In the genomic region with DNA sequence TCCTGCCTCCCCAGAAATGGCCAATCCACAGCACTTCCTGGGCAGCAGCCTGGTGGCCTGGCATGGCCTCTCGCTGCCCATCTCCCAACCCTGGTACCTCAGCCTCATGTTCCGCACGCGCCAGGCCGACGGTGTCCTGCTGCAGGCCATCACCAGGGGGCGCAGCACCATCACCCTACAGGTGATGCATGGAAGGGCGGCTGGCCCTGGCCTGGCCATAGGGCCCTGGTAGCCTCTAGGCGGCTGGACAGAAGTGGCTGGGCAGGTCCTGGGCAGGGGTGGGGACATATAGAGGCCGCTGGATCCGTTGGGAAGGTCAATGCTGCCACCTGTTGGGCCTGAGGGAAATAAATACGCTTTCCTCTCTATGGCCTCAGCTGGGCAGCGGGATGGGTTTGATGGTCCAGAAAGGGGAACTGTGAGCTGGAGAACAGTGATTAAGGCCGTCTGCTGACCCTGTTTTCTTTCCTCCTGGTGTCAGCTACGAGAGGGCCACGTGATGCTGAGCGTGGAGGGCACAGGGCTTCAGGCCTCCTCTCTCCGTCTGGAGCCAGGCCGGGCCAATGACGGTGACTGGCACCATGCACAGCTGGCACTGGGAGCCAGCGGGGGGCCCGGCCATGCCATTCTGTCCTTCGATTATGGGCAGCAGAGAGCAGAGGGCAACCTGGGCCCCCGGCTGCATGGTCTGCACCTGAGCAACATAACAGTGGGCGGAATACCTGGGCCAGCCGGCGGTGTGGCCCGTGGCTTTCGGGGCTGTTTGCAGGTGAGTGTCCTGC, we compare ENCODE assay signal across 8 cellular contexts. TPM values are rescaled to one million over a fixed set of nuclear protein-coding genes. Genes with fewer than 3 reads are reported as not detected.
DNase-seq lines count a peak whose midpoint lies in the region; ATAC-seq and TF ChIP-seq lines count a peak whose summit lies in the region.

No MANE protein-coding gene starts in this region.

- peak; percentile 97 for TF ChIP-seq CTCF in HEK293 (tag by site-specific recombination; IDR thresholded peaks at IDR 0.05)
- peak in 1 of 3 donors; percentile 97 for TF ChIP-seq CTCF in lower leg skin (IDR thresholded peaks at IDR 0.05)

- CTCF ChIA-PET in HEK293 (lab: Yijun Ruan, JAX), result interaction anchor here (0.6 to 4.5 kb wide), 19 partner anchors 9 to 227 kb away, joined by 3 to 42 read pairs (median 3); a partner anchor contains a TSS

- peaks cover 0 to 91% of the 10 kb centered on the region in 2 experiments; a peak in 1 of 3 replicates for H3K36me3 ChIP-seq in HEK293 (ENCODE audit: control insufficient read depth in 2 of 2, insufficient read depth in 1 of 2, low read length in 2 of 2)

- no peaks in the 10 kb centered on the region for H3K9me3 ChIP-seq in HEK293 (ENCODE audit: control insufficient read depth, insufficient read depth, low read depth, low read length)

- intact Hi-C loops in lower leg skin (cut with DNase I; ENCODE audit: low total_unique reads), result loop anchor here (5.0 kb wide), 1 partner anchor 139 kb away; no protein-coding TSS in a partner anchor

- POLR2A ChIA-PET in HEK293 (lab: Yijun Ruan, JAX), result no interaction called here

- peak; percentile 95 for DNase-seq in ELR (ENCODE audit: low read depth)
- peak; percentile 55 for DNase-seq in NCI-H226
- peak; percentile 88 to 90 for DNase-seq in activated CD4-positive, alpha-beta T cell treated with anti-CD3 and anti-CD28 coated beads, Interleukin-2, amount 50 U/mL, for 48 hours
- DNase-seq in dermis blood vessel endothelial cell, result peak; percentile 96
- peak; percentile 73 to 96 for DNase-seq in lower leg skin (ENCODE audit: low spot score in 2 of 2)
- DNase-seq in stimulated activated CD8-positive, alpha-beta memory T cell treated with anti-CD3 and anti-CD28 coated beads, Interleukin-12 subunit alpha, Interleukin-12 subunit beta, amount 100 ng/mL, for 1 hour (ENCODE audit: low read depth), result peak; percentile 55

- no peak overlapping the region for H3K27ac ChIP-seq in HEK293 (ENCODE audit: extremely low read depth, low read depth, low read length)

- H3K4me3 ChIP-seq in HEK293 (ENCODE audit: low read depth, low read length) (no peak overlapping the region), lower leg skin (ENCODE audit: low read depth, poor library complexity, severe bottlenecking) (no peak overlapping the region)

- WGBS in lower leg skin, 2 donors, result 43 to 46% methylated on average over 24 of the region's 29 CpGs

- no peak for ATAC-seq in GM21786 (IDR thresholded peaks at IDR 0.05; ENCODE audit: unreplicated experiment)

- TF ChIP-seq POLR2A in lower leg skin (IDR thresholded peaks at IDR 0.05), result no peak

- H3K4me1 ChIP-seq in HEK293 (ENCODE audit: control insufficient read depth, insufficient read depth, low read length), result no peaks in the 10 kb centered on the region

TF ChIP-seq in HEK293, 187 proteins besides CTCF, POLR2A, EP300 and RAD21 (continues in another document):
- TF ChIP-seq ZBTB20 (tag by site-specific recombination; IDR thresholded peaks at IDR 0.05), result no peak
- no peak for TF ChIP-seq RBAK (tag by site-specific recombination; IDR thresholded peaks at IDR 0.05)
- 0 out of 2 replicates have a peak, but pooled peaks have one; percentile 39 for TF ChIP-seq ZNF501 (tag by site-specific recombination; IDR thresholded peaks at IDR 0.05)
- TF ChIP-seq, protein P1, sequence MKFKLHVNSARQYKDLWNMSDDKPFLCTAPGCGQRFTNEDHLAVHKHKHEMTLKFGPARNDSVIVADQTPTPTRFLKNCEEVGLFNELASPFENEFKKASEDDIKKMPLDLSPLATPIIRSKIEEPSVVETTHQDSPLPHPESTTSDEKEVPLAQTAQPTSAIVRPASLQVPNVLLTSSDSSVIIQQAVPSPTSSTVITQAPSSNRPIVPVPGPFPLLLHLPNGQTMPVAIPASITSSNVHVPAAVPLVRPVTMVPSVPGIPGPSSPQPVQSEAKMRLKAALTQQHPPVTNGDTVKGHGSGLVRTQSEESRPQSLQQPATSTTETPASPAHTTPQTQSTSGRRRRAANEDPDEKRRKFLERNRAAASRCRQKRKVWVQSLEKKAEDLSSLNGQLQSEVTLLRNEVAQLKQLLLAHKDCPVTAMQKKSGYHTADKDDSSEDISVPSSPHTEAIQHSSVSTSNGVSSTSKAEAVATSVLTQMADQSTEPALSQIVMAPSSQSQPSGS (tag by site-specific recombination; IDR thresholded peaks at IDR 0.05; ENCODE audit: low read depth), result no peak
- TF ChIP-seq, protein P2, sequence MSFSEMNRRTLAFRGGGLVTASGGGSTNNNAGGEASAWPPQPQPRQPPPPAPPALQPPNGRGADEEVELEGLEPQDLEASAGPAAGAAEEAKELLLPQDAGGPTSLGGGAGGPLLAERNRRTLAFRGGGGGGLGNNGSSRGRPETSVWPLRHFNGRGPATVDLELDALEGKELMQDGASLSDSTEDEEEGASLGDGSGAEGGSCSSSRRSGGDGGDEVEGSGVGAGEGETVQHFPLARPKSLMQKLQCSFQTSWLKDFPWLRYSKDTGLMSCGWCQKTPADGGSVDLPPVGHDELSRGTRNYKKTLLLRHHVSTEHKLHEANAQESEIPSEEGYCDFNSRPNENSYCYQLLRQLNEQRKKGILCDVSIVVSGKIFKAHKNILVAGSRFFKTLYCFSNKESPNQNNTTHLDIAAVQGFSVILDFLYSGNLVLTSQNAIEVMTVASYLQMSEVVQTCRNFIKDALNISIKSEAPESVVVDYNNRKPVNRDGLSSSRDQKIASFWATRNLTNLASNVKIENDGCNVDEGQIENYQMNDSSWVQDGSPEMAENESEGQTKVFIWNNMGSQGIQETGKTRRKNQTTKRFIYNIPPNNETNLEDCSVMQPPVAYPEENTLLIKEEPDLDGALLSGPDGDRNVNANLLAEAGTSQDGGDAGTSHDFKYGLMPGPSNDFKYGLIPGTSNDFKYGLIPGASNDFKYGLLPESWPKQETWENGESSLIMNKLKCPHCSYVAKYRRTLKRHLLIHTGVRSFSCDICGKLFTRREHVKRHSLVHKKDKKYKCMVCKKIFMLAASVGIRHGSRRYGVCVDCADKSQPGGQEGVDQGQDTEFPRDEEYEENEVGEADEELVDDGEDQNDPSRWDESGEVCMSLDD (tag by site-specific recombination; IDR thresholded peaks at IDR 0.05), result peak; percentile 35; the same call in 1 of the 2 replicates
- peak; percentile 59 for TF ChIP-seq ZNF600 (tag by site-specific recombination; IDR thresholded peaks at IDR 0.05)
- TF ChIP-seq ZNF555 (tag by site-specific recombination; conservative IDR thresholded peaks at IDR 0.05), result no peak
- TF ChIP-seq ZNF341 (tag by site-specific recombination; IDR thresholded peaks at IDR 0.05; ENCODE audit: low read depth), result no peak
- TF ChIP-seq, protein P3, sequence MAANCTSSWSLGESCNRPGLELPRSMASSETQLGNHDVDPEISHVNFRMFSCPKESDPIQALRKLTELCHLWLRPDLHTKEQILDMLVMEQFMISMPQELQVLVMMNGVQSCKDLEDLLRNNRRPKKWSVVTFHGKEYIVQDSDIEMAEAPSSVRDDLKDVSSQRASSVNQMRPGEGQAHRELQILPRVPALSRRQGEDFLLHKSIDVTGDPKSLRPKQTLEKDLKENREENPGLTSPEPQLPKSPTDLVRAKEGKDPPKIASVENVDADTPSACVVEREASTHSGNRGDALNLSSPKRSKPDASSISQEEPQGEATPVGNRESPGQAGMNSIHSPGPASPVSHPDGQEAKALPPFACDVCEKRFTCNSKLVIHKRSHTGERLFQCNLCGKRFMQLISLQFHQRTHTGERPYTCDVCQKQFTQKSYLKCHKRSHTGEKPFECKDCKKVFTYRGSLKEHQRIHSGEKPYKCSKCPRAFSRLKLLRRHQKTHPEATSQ (tag by site-specific recombination; IDR thresholded peaks at IDR 0.05), result no peak
- TF ChIP-seq GLI2 (tag by site-specific recombination; IDR thresholded peaks at IDR 0.05; ENCODE audit: borderline replicate concordance, low read depth), result no peak
- TF ChIP-seq ZNF585B (tag by site-specific recombination; IDR thresholded peaks at IDR 0.05), result no peak
- no peak for TF ChIP-seq ZNF16 (tag by site-specific recombination; IDR thresholded peaks at IDR 0.05; ENCODE audit: low read depth)
- peak; percentile 21; the same call in 1 of the 2 replicates for TF ChIP-seq ZNF146 (tag by site-specific recombination; IDR thresholded peaks at IDR 0.05)
- TF ChIP-seq ZNF596 (tag by site-specific recombination; IDR thresholded peaks at IDR 0.05), result no peak
- no peak for TF ChIP-seq ZNF707 (tag by site-specific recombination; IDR thresholded peaks at IDR 0.05)
- TF ChIP-seq, protein P4, sequence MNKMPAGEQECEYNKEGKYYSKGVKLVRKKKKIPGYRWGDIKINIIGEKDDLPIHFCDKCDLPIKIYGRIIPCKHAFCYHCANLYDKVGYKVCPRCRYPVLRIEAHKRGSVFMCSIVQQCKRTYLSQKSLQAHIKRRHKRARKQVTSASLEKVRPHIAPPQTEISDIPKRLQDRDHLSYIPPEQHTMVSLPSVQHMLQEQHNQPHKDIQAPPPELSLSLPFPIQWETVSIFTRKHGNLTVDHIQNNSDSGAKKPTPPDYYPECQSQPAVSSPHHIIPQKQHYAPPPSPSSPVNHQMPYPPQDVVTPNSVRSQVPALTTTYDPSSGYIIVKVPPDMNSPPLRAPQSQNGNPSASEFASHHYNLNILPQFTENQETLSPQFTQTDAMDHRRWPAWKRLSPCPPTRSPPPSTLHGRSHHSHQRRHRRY (tag by site-specific recombination; IDR thresholded peaks at IDR 0.05), result no peak
- TF ChIP-seq ZNF335 (tag by site-specific recombination; conservative IDR thresholded peaks at IDR 0.05), result no peak
- peak; percentile 41 for TF ChIP-seq ZNF654 (tag by site-specific recombination; IDR thresholded peaks at IDR 0.05; ENCODE audit: low read depth)
- no peak for TF ChIP-seq ZFHX2 (tag by site-specific recombination; conservative IDR thresholded peaks at IDR 0.05)
- no peak for TF ChIP-seq ZNF510 (tag by site-specific recombination; IDR thresholded peaks at IDR 0.05; ENCODE audit: insufficient replicate concordance)
- TF ChIP-seq ZBTB7A (tag by site-specific recombination; IDR thresholded peaks at IDR 0.05; ENCODE audit: low read depth), result no peak
- no peak for TF ChIP-seq PRDM1 (tag by site-specific recombination; IDR thresholded peaks at IDR 0.05)
- no peak for TF ChIP-seq ZNF777 (tag by site-specific recombination; IDR thresholded peaks at IDR 0.05; ENCODE audit: borderline replicate concordance)

RNA-seq across cellular contexts. Expression of a gene that starts 14.4 kb away (rescaled TPM):
- total RNA-seq in dermis blood vessel endothelial cell, result 1.4 and 1.8 TPM in 2 replicates
- 100 to 1,000 TPM in 2 of 4 donors, 10 to 100 TPM in 2; 86.4 to 109 (median 102) TPM for total RNA-seq in lower leg skin

RNA-seq across cellular contexts. Expression of a gene that starts 19.2 kb away (rescaled TPM):
- total RNA-seq in dermis blood vessel endothelial cell, result 1.0 and 8.4 TPM in 2 replicates
- total RNA-seq in lower leg skin, result 1 to 10 TPM; 2.8 to 6.9 (median 5.3) TPM

RNA-seq across cellular contexts. Expression of a gene that starts 43.0 kb away (rescaled TPM):
- total RNA-seq in dermis blood vessel endothelial cell (not detected in 2 replicates), lower leg skin (not detected)

RNA-seq across cellular contexts. Expression of a gene that starts 50.1 kb away (rescaled TPM):
- total RNA-seq in dermis blood vessel endothelial cell (178 and 206 TPM in 2 replicates), lower leg skin (100 to 1,000 TPM; 154 to 172 (median 165) TPM)

Comparison
In these comparisons a context has a peak if more than half of its experiments do, and no peak if none do; other contexts are left out.
1. RNA of a gene that starts 14.4 kb away (total RNA-seq): 86.4 to 109 TPM in lower leg skin; 1.4 to 1.8 TPM in dermis blood vessel endothelial cell; every median in the first group is over 10 times any median in the second.
2. Peak in every context shown above with its lines, with median percentiles within 50 percentile points of each other: DNase-seq.